In genomic region chr1:161539731-161540561, GRCh38 we compare ENCODE assay signal across 8 cellular contexts.
A peak's percentile ranks its signal among the peaks of the same experiment; 100 is the strongest.
DNase-seq lines count a peak whose midpoint lies in the region; ATAC-seq lines count a peak whose summit lies in the region.
"Not testable (repeated sequence)": the region's sequence is repeated elsewhere in the genome, so short reads cannot be mapped to it uniquely, and the experiment has no call there.

No MANE protein-coding gene starts in this region.

- DNase-seq in ACHN = peak; percentile 84
- DNase-seq in NCI-H226 = peak; percentile 85
- DNase-seq in central memory CD4-positive, alpha-beta T cell = peak; percentile 90
- DNase-seq in islet precursor cell = peak; percentile 90
- peak; percentile 100 for DNase-seq in stimulated activated CD4-positive, alpha-beta T cell treated with anti-CD3 and anti-CD28 coated beads, Interleukin-12 subunit alpha, Interleukin-12 subunit beta, amount 100 ng/mL, for 24 hours (ENCODE audit: low read depth in 2 of 2)

- peak; percentile 52 for ATAC-seq in GM18867 (IDR thresholded peaks at IDR 0.05; ENCODE audit: unreplicated experiment)
- ATAC-seq in HG03097 (IDR thresholded peaks at IDR 0.05; ENCODE audit: low FRiP score, unreplicated experiment) = peak; percentile 48
- ATAC-seq in activated CD4-positive, CD25-positive, alpha-beta regulatory T cell treated with anti-CD3 and anti-CD28 coated beads, Interleukin-2, amount 50 U/mL, for 24 hours = peak; percentile 83 to 88

- in situ Hi-C loops in ACHN (cut with HindIII; ENCODE audit: low pct_ligation_motif_present, low pct_unique_long_range_greater_than_20kb, low sequenced_read_pairs) = not testable (repeated sequence)

Comparison
In these comparisons a context has a peak if more than half of its experiments do, and no peak if none do; other contexts are left out.
1. Peak in every context shown above with its lines: DNase-seq and ATAC-seq.